In genomic region chr17:83203073-83203471, GRCh38 we compare ENCODE assay signal across 9 cellular contexts.
DNase-seq lines count a peak whose midpoint lies in the region; ATAC-seq and TF ChIP-seq lines count a peak whose summit lies in the region.
"Had no signal": no experiment of that assay in that cellular context is flagged by ENCODE, and none has a peak within 500 bp of the region (broad histone marks: within the 10 kb centered on the region; RNA-seq: fewer than 3 reads in every experiment).

No MANE protein-coding gene starts in this region.

- no peak for ATAC-seq in activated CD8-positive, alpha-beta T cell treated with anti-CD3 and anti-CD28 coated beads, Interleukin-2, amount 10 ng/mL, durations not matched to agents 7 days and 5 days
- no peak for ATAC-seq in activated CD8-positive, alpha-beta T cell treated with anti-CD3 and anti-CD28 coated beads for 36 hours
- ATAC-seq in body of pancreas (peak; percentile 36), lower lobe of right lung (peak; percentile 60 to 62)

- POLR2A ChIA-PET in activated CD8-positive, alpha-beta T cell treated with anti-CD3 and anti-CD28 coated beads, Interleukin-2, amount 10 ng/mL, durations not matched to agents 7 days and 5 days (lab: Charles Lee) = no interaction called here
- POLR2A ChIA-PET in activated CD8-positive, alpha-beta T cell treated with anti-CD3 and anti-CD28 coated beads for 36 hours (lab: Charles Lee) = interaction anchor here (1.0 kb wide), 1 partner anchor 69 kb away, joined by 3 read pairs; no protein-coding TSS in a partner anchor

- H3K9me3 ChIP-seq in body of pancreas (no peaks in the 10 kb centered on the region), lower lobe of right lung (no peaks in the 10 kb centered on the region), transverse colon (no peaks in the 10 kb centered on the region)

- TF ChIP-seq EP300 in transverse colon (IDR thresholded peaks at IDR 0.05; ENCODE audit: low read depth) = no peak

- H3K36me3 ChIP-seq in body of pancreas (replicated peaks in 1 of 2; ENCODE audit: insufficient read depth in 1 of 2, low read depth in 2 of 2) (no peaks in the 10 kb centered on the region), lower lobe of right lung (no peaks in the 10 kb centered on the region), transverse colon (no peaks in the 10 kb centered on the region)

- H3K27ac ChIP-seq in body of pancreas = peak overlapping the region in 2 of 4 donors; percentile 53 to 61
- peak overlapping the region; percentile 71 for H3K27ac ChIP-seq in lower lobe of right lung
- H3K27ac ChIP-seq in transverse colon = peak overlapping the region; percentile 59 to 73 (median 68)

- no peak overlapping the region for H3K4me3 ChIP-seq in body of pancreas
- no peak overlapping the region for H3K4me3 ChIP-seq in lower lobe of right lung
- no peak overlapping the region for H3K4me3 ChIP-seq in transverse colon

- in situ Hi-C loops in transverse colon (cut with MboI; ENCODE audit: low pct_ligation_motif_present in 1 of 4, low pct_unique_long_range_greater_than_20kb in 1 of 4, low sequenced_read_pairs in 3 of 4) = no loop called here

- DNase-seq in activated CD8-positive, alpha-beta T cell treated with anti-CD3 and anti-CD28 coated beads, Interleukin-2, amount 10 ng/mL, durations not matched to agents 7 days and 5 days = no peak
- no peak for DNase-seq in activated CD8-positive, alpha-beta T cell treated with anti-CD3 and anti-CD28 coated beads for 36 hours
- peak in 3 of 4 donors; percentile 25 to 76 (median 30) for DNase-seq in body of pancreas
- DNase-seq in lower lobe of right lung = peak; percentile 82
- DNase-seq in transverse colon = peak; percentile 38
- no peak for DNase-seq in NCI-H510A (lab: John Stamatoyannopoulos, UW)
- DNase-seq in iPS-NIHi7 (ENCODE audit: extremely low spot score) = no peak
- no peak for DNase-seq in kidney glomerular epithelial cell (lab: John Stamatoyannopoulos, UW)

- no peaks in the 10 kb centered on the region for H3K36me3 Mint-ChIP-seq in activated CD8-positive, alpha-beta T cell treated with anti-CD3 and anti-CD28 coated beads, Interleukin-2, amount 10 ng/mL, durations not matched to agents 7 days and 5 days (ENCODE audit: low read depth)
- no peaks in the 10 kb centered on the region for H3K36me3 Mint-ChIP-seq in activated CD8-positive, alpha-beta T cell treated with anti-CD3 and anti-CD28 coated beads for 36 hours (ENCODE audit: low read depth)

- no peaks in the 10 kb centered on the region for H3K9me3 Mint-ChIP-seq in activated CD8-positive, alpha-beta T cell treated with anti-CD3 and anti-CD28 coated beads, Interleukin-2, amount 10 ng/mL, durations not matched to agents 7 days and 5 days (ENCODE audit: insufficient read depth)
- H3K9me3 Mint-ChIP-seq in activated CD8-positive, alpha-beta T cell treated with anti-CD3 and anti-CD28 coated beads for 36 hours = no peaks in the 10 kb centered on the region
- H3K9me3 Mint-ChIP-seq: CD4-positive, alpha-beta T cell had no signal

- CTCF ChIA-PET in activated CD8-positive, alpha-beta T cell treated with anti-CD3 and anti-CD28 coated beads, Interleukin-2, amount 10 ng/mL, durations not matched to agents 7 days and 5 days (lab: Charles Lee) = interaction anchor here (1.4 to 2.9 kb wide), 3 partner anchors 285 to 423 kb away, joined by 3 to 17 read pairs (median 5); no protein-coding TSS in a partner anchor
- CTCF ChIA-PET in activated CD8-positive, alpha-beta T cell treated with anti-CD3 and anti-CD28 coated beads for 36 hours (lab: Charles Lee) = interaction anchor here (1.2 to 2.3 kb wide), 3 partner anchors 77 to 215 kb away, joined by 3 to 8 read pairs (median 5); no protein-coding TSS in a partner anchor

- peak overlapping the region; percentile 11 for H3K27ac Mint-ChIP-seq in activated CD8-positive, alpha-beta T cell treated with anti-CD3 and anti-CD28 coated beads, Interleukin-2, amount 10 ng/mL, durations not matched to agents 7 days and 5 days
- H3K27ac Mint-ChIP-seq in activated CD8-positive, alpha-beta T cell treated with anti-CD3 and anti-CD28 coated beads for 36 hours = no peak overlapping the region

- WGBS in body of pancreas, 2 donors = 53 to 84% methylated on average over 6 to 9 of the region's 9 CpGs
- 85 to 100% methylated on average over 1 to 8 of the region's 9 CpGs for WGBS in transverse colon (ENCODE audit: low coverage in 1 of 2), 2 donors

- intact Hi-C loops in activated CD8-positive, alpha-beta T cell treated with anti-CD3 and anti-CD28 coated beads for 36 hours (cut with micrococcal nuclease) = no loop called here
- intact Hi-C loops in body of pancreas (cut with DNase I) = no loop called here
- intact Hi-C loops in lower lobe of right lung (cut with DNase I) = no loop called here
- intact Hi-C loops in transverse colon (cut with DNase I; ENCODE audit: low total_unique reads) = no loop called here

- peaks cover 2% of the 10 kb centered on the region for H3K27me3 Mint-ChIP-seq in activated CD8-positive, alpha-beta T cell treated with anti-CD3 and anti-CD28 coated beads, Interleukin-2, amount 10 ng/mL, durations not matched to agents 7 days and 5 days (ENCODE audit: low read depth)
- no peaks in the 10 kb centered on the region for H3K27me3 Mint-ChIP-seq in activated CD8-positive, alpha-beta T cell treated with anti-CD3 and anti-CD28 coated beads for 36 hours

- H3K4me1 ChIP-seq in body of pancreas (no peaks in the 10 kb centered on the region), lower lobe of right lung (peaks cover 50% of the 10 kb centered on the region), transverse colon (peaks cover 0 to 25% (median 6%) of the 10 kb centered on the region in 4 donors)

- TF ChIP-seq CTCF in activated CD8-positive, alpha-beta T cell treated with anti-CD3 and anti-CD28 coated beads for 36 hours (IDR thresholded peaks at IDR 0.05) = no peak
- TF ChIP-seq CTCF in body of pancreas (IDR thresholded peaks at IDR 0.05) (no peak), lower lobe of right lung (IDR thresholded peaks at IDR 0.05) (no peak), transverse colon (IDR thresholded peaks at IDR 0.05) (no peak)

- no peak overlapping the region for H3K4me3 Mint-ChIP-seq in activated CD8-positive, alpha-beta T cell treated with anti-CD3 and anti-CD28 coated beads, Interleukin-2, amount 10 ng/mL, durations not matched to agents 7 days and 5 days
- H3K4me3 Mint-ChIP-seq in activated CD8-positive, alpha-beta T cell treated with anti-CD3 and anti-CD28 coated beads for 36 hours = no peak overlapping the region
- H3K4me3 Mint-ChIP-seq: CD4-positive, alpha-beta T cell had no signal

- TF ChIP-seq POLR2A in body of pancreas (IDR thresholded peaks at IDR 0.05) = peak in 1 of 3 donors; percentile 39
- no peak for TF ChIP-seq POLR2A in transverse colon (IDR thresholded peaks at IDR 0.05)

- peaks cover 52% of the 10 kb centered on the region for H3K4me1 Mint-ChIP-seq in activated CD8-positive, alpha-beta T cell treated with anti-CD3 and anti-CD28 coated beads, Interleukin-2, amount 10 ng/mL, durations not matched to agents 7 days and 5 days (ENCODE audit: low read depth)
- peaks cover 35% of the 10 kb centered on the region for H3K4me1 Mint-ChIP-seq in activated CD8-positive, alpha-beta T cell treated with anti-CD3 and anti-CD28 coated beads for 36 hours (ENCODE audit: low read depth)

- H3K27me3 ChIP-seq in body of pancreas (no peaks in the 10 kb centered on the region), lower lobe of right lung (ENCODE audit: low read depth) (no peaks in the 10 kb centered on the region), transverse colon (no peaks in the 10 kb centered on the region)

Comparison
In these comparisons a context has a peak if more than half of its experiments do, and no peak if none do; other contexts are left out.
1. ATAC-seq: peak in body of pancreas (single experiment) and lower lobe of right lung (2 of 2); none in activated CD8-positive, alpha-beta T cell treated with anti-CD3 and anti-CD28 coated beads, Interleukin-2, amount 10 ng/mL, durations not matched to agents 7 days and 5 days (single experiment) and activated CD8-positive, alpha-beta T cell treated with anti-CD3 and anti-CD28 coated beads for 36 hours (single experiment).
2. DNase-seq: peak in body of pancreas (3 of 4), lower lobe of right lung (single experiment) and transverse colon (single experiment); none in activated CD8-positive, alpha-beta T cell treated with anti-CD3 and anti-CD28 coated beads, Interleukin-2, amount 10 ng/mL, durations not matched to agents 7 days and 5 days (single experiment), activated CD8-positive, alpha-beta T cell treated with anti-CD3 and anti-CD28 coated beads for 36 hours (single experiment), NCI-H510A (single experiment), iPS-NIHi7 (single experiment) and kidney glomerular epithelial cell (single experiment).